Comparison of ENCODE assay signal across 8 cellular contexts in genomic region chr19:3849092-3849491, GRCh38.
DNase-seq lines count a peak whose midpoint lies in the region; ATAC-seq and TF ChIP-seq lines count a peak whose summit lies in the region.

No MANE protein-coding gene starts in this region.

- H3K9ac ChIP-seq in KMS-11, result no peak overlapping the region

- peak; percentile 64 for TF ChIP-seq CTCF in KMS-11 (conservative IDR thresholded peaks at IDR 0.05; ENCODE audit: low read depth, low read length)

- H4K20me1 ChIP-seq in KMS-11 (ENCODE audit: insufficient read depth), result no peaks in the 10 kb centered on the region

- no peak for ATAC-seq in HG03175 (IDR thresholded peaks at IDR 0.05; ENCODE audit: unreplicated experiment)
- no peak for ATAC-seq in GM21786 (IDR thresholded peaks at IDR 0.05; ENCODE audit: unreplicated experiment)
- ATAC-seq in HG03280 (IDR thresholded peaks at IDR 0.05; ENCODE audit: unreplicated experiment), result no peak

- no peak overlapping the region for H3K4me2 ChIP-seq in KMS-11

- H2AFZ ChIP-seq in KMS-11 (ENCODE audit: low read depth), result no peak overlapping the region

- no peaks in the 10 kb centered on the region for H3K4me1 ChIP-seq in KMS-11 (ENCODE audit: low read depth, poor library complexity, severe bottlenecking)

- no peaks in the 10 kb centered on the region for H3K36me3 ChIP-seq in KMS-11 (ENCODE audit: insufficient read depth)

- no peaks in the 10 kb centered on the region for H3K79me2 ChIP-seq in KMS-11 (ENCODE audit: insufficient read depth, low read depth)

- no peak overlapping the region for H3K4me3 ChIP-seq in KMS-11 (IDR thresholded peaks at IDR 0.05; ENCODE audit: insufficient read depth, low read depth, low read length)

- H3K27ac ChIP-seq in KMS-11, result no peak overlapping the region

- peaks cover 96% of the 10 kb centered on the region for H3K27me3 ChIP-seq in KMS-11 (ENCODE audit: insufficient read depth, low read depth)

- DNase-seq in DMS114 treated with DMSO at 0.1 percent for 48 hours (lab: John Stamatoyannopoulos, UW; ENCODE audit: unreplicated experiment) (peak; percentile 15), hepatic stellate cell (ENCODE audit: low spot score) (peak; percentile 61)
- DNase-seq in activated CD4-positive, alpha-beta T cell treated with anti-CD3 and anti-CD28 coated beads, Interleukin-2, amount 50 U/mL, for 48 hours, result peak; percentile 32 to 34
- peak; percentile 12 to 38 for DNase-seq in stimulated activated CD8-positive, alpha-beta memory T cell treated with anti-CD3 and anti-CD28 coated beads, Interleukin-4, amount 100 ng/mL, for 4 hours (ENCODE audit: low read depth in 2 of 2, low spot score in 1 of 2)
